8 cellular contexts compared by ENCODE assay signal in genomic region chr6:28943557-28944411, GRCh38. TPM values are rescaled to one million over a fixed set of nuclear protein-coding genes. Genes with fewer than 3 reads are reported as not detected.
A peak's percentile ranks its signal among the peaks of the same experiment; 100 is the strongest.
DNase-seq lines count a peak whose midpoint lies in the region; ATAC-seq and TF ChIP-seq lines count a peak whose summit lies in the region.

No MANE protein-coding gene starts in this region.

- H3F3A ChIP-seq in SU-DHL-6 (ENCODE audit: insufficient read depth) = peaks cover 7% of the 10 kb centered on the region; the same call in 1 of the 2 replicates

- H3K36me3 ChIP-seq in MG63 (no peaks in the 10 kb centered on the region), SU-DHL-6 (ENCODE audit: low read length) (no peaks in the 10 kb centered on the region), ascending aorta (no peaks in the 10 kb centered on the region)

- peak overlapping the region; percentile 16 for H2AFZ ChIP-seq in SU-DHL-6 (ENCODE audit: low read depth, low read length, severe bottlenecking)

- H3K9ac ChIP-seq in SU-DHL-6 (ENCODE audit: low read length) = peak overlapping the region; percentile 13; the same call in 1 of the 2 replicates

- intact Hi-C loops in ascending aorta (cut with DNase I) = loop anchor here (2.0 to 10.0 kb wide), 3 partner anchors 61 to 1439 kb away; no protein-coding TSS in a partner anchor

- DNase-seq in DMS79 (lab: John Stamatoyannopoulos, UW) (peak; percentile 53), MG63 (peak; percentile 58), ascending aorta (ENCODE audit: low spot score in 2 of 2) (peak in 1 of 2 donors; percentile 78), hepatic stellate cell (ENCODE audit: low spot score) (peak; percentile 57), putamen (ENCODE audit: low spot score) (peak; percentile 81)

- H4K20me1 ChIP-seq in SU-DHL-6 (ENCODE audit: low read depth, low read length) = no peaks in the 10 kb centered on the region

- H3K9me3 ChIP-seq in MG63 (no peaks in the 10 kb centered on the region), SU-DHL-6 (ENCODE audit: insufficient read depth, low read length) (no peaks in the 10 kb centered on the region), ascending aorta (no peaks in the 10 kb centered on the region)

- H3K27me3 ChIP-seq in MG63 = no peaks in the 10 kb centered on the region
- no peaks in the 10 kb centered on the region for H3K27me3 ChIP-seq in SU-DHL-6 (ENCODE audit: low read length)
- no peaks in the 10 kb centered on the region for H3K27me3 ChIP-seq in ascending aorta

- TF ChIP-seq CTCF in SU-DHL-6 (IDR thresholded peaks at IDR 0.05; ENCODE audit: insufficient read depth, low read length, poor library complexity, severe bottlenecking) (no peak), ascending aorta (IDR thresholded peaks at IDR 0.05) (no peak)

- H3K4me3 ChIP-seq in MG63 (peak overlapping the region; percentile 63), SU-DHL-6 (ENCODE audit: insufficient read depth, low read length, poor library complexity, severe bottlenecking) (peak overlapping the region; percentile 23), ascending aorta (peak overlapping the region; percentile 61 to 63)

- H3K9me2 ChIP-seq in SU-DHL-6 (replicated peaks; ENCODE audit: insufficient read depth, low read length) = no peaks in the 10 kb centered on the region

- no peaks in the 10 kb centered on the region for H3K79me2 ChIP-seq in SU-DHL-6 (ENCODE audit: insufficient read depth, low read length)

- ATAC-seq in GM18858 (IDR thresholded peaks at IDR 0.05; ENCODE audit: unreplicated experiment) (no peak), HG02642 (IDR thresholded peaks at IDR 0.05; ENCODE audit: poor library complexity, unreplicated experiment) (no peak)

- no peak overlapping the region for H3K27ac ChIP-seq in SU-DHL-6 (ENCODE audit: low read depth, low read length)
- peak overlapping the region; percentile 88 to 92 for H3K27ac ChIP-seq in ascending aorta

- H3K4me1 ChIP-seq in ascending aorta = no peaks in the 10 kb centered on the region

- H3K4me2 ChIP-seq in SU-DHL-6 (ENCODE audit: low read depth, low read length, poor library complexity, severe bottlenecking) = peak overlapping the region; percentile 42

RNA-seq across cellular contexts. Expression of gene TRIM27, which starts 20.0 kb away (rescaled TPM):
- 46.5 and 56.2 TPM in 2 replicates for total RNA-seq in MG63 (2014; rRNA removed; shearing (Covaris generic); ENCODE audit: low replicate concordance)
- total RNA-seq in ascending aorta = 167 TPM
